9 cellular contexts compared by ENCODE assay signal in the genomic region with DNA sequence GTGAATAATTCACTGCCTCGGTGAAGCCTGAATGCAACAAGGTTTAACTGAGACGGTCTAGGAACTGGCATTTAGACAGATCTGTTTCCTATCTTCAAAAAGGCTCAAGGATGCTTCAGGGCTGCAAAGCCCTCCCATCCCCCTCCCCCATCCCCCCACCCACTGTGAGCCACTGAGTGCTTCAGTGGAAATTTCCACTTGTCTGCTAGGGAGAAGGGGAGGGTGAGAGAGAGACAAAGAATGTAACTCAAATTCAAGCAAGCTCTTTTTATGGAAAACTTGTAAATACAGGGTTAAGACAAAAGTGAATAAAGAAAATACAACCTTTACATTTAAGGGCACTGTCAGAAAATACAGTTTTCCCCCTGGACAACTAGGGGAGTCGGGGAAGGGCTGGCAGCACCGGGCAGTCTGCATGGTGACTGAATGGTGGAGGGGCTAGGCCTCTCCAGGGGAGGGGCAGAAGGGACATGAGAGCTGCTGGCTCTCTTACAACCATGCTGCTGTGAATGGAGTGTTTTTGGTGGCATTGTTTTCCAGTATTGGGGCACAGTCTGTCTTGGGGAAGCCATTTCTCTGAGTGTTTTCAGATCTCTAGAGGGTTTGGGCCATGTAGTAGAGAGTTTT. TPM values are rescaled to one million over a fixed set of nuclear protein-coding genes. Genes with fewer than 3 reads are reported as not detected.
DNase-seq lines count a peak whose midpoint lies in the region; ATAC-seq lines count a peak whose summit lies in the region.
"Had no signal": no experiment of that assay in that cellular context is flagged by ENCODE, and none has a peak within 500 bp of the region (broad histone marks: within the 10 kb centered on the region; RNA-seq: fewer than 3 reads in every experiment).

No MANE protein-coding gene starts in this region.

- H3K27me3 ChIP-seq in adipocyte (replicated peaks; ENCODE audit: control insufficient read depth, insufficient read depth, low read length) (no peaks in the 10 kb centered on the region), subcutaneous abdominal adipose tissue (ENCODE audit: control insufficient read depth in 5 of 5, insufficient read depth in 4 of 5, low read length in 5 of 5) (no peaks in the 10 kb centered on the region)

- peak overlapping the region; percentile 73 for H3K4me3 ChIP-seq in adipocyte (ENCODE audit: low read length)
- H3K4me3 ChIP-seq in subcutaneous abdominal adipose tissue (ENCODE audit: low read depth in 1 of 5, low read length in 5 of 5): no peak overlapping the region

- DNase-seq in NCI-H1092 treated with DMSO at 0.1 percent for 48 hours (lab: John Stamatoyannopoulos, UW) (peak; percentile 73), NCI-H1092 (lab: John Stamatoyannopoulos, UW) (no peak), adipocyte (ENCODE audit: low read depth) (peak; percentile 65), iris pigment epithelial cell (ENCODE audit: low read depth) (peak; percentile 34), NCI-H2196 (lab: John Stamatoyannopoulos, UW; ENCODE audit: unreplicated experiment) (no peak), NCI-H2196 treated with DMSO at 0.1 percent for 48 hours (lab: John Stamatoyannopoulos, UW; ENCODE audit: unreplicated experiment) (no peak), left lobe of liver (ENCODE audit: low spot score) (no peak)

- H3K9me3 ChIP-seq in adipocyte (ENCODE audit: control insufficient read depth, low read length) (no peaks in the 10 kb centered on the region), subcutaneous abdominal adipose tissue (ENCODE audit: control insufficient read depth in 5 of 5, low read length in 5 of 5) (no peaks in the 10 kb centered on the region)

- H3K27ac ChIP-seq in subcutaneous abdominal adipose tissue (ENCODE audit: low read depth, low read length): peak overlapping the region; percentile 78
- H3K27ac ChIP-seq: 22Rv1 had no signal

- ATAC-seq in left lobe of liver: no peak

- H3K36me3 ChIP-seq in adipocyte (ENCODE audit: control insufficient read depth, insufficient read depth, low read length, severe bottlenecking) (peaks cover 28% of the 10 kb centered on the region), subcutaneous abdominal adipose tissue (ENCODE audit: control insufficient read depth in 5 of 5, insufficient read depth in 5 of 5, low read length in 5 of 5) (peaks cover 9 to 36% (median 19%) of the 10 kb centered on the region in 5 donors)

- H3K4me1 ChIP-seq in adipocyte (ENCODE audit: control insufficient read depth, insufficient read depth, low read length): peaks cover 52% of the 10 kb centered on the region
- peaks cover 5 to 60% (median 39%) of the 10 kb centered on the region in 5 donors for H3K4me1 ChIP-seq in subcutaneous abdominal adipose tissue (ENCODE audit: control insufficient read depth in 5 of 5, insufficient read depth in 5 of 5, low read length in 5 of 5)

- H3K9ac ChIP-seq in adipocyte (ENCODE audit: low read length): peak overlapping the region; percentile 81
- H3K9ac ChIP-seq in subcutaneous abdominal adipose tissue (ENCODE audit: low read length in 5 of 5): peak overlapping the region in 2 of 5 donors; percentile 28 to 35

RNA-seq across cellular contexts. Expression of a gene that starts 56.7 kb away (rescaled TPM):
- 26.2 TPM for total RNA-seq in left lobe of liver

RNA-seq across cellular contexts. Expression of a gene that starts 56.7 kb away (rescaled TPM):
- 9.1 TPM for total RNA-seq in left lobe of liver

Comparison
In these comparisons a context has a peak if more than half of its experiments do, and no peak if none do; other contexts are left out.
1. DNase-seq: peak in NCI-H1092 treated with DMSO at 0.1 percent for 48 hours (single experiment), adipocyte (single experiment) and iris pigment epithelial cell (single experiment); none in NCI-H1092 (single experiment), NCI-H2196 (single experiment), NCI-H2196 treated with DMSO at 0.1 percent for 48 hours (single experiment) and left lobe of liver (single experiment).